Comparison of ENCODE assay signal across 8 cellular contexts in genomic region chr2:113769555-113769954, GRCh38.
"Had no signal": no experiment of that assay in that cellular context is flagged by ENCODE, and none has a peak within 500 bp of the region (broad histone marks: within the 10 kb centered on the region; RNA-seq: fewer than 3 reads in every experiment).

No MANE protein-coding gene starts in this region.

- H3K27ac Mint-ChIP-seq: GM23338 had no signal

- H3K4me3 Mint-ChIP-seq: GM23338, HFFc6 had no signal

- DNase-seq: H7, HFFc6, IMR-90 had no signal

- H3K4me3 ChIP-seq: GM23338, HAP-1, K562 had no signal

- ATAC-seq: GM23338, HCT116, K562 had no signal

- H3K4me1 ChIP-seq: HAP-1 had no signal

- H3K36me3 ChIP-seq: HAP-1 had no signal

- H3K27ac ChIP-seq: HL-60 had no signal
